Comparison of ENCODE assay signal across 18 cellular contexts in the genomic region with DNA sequence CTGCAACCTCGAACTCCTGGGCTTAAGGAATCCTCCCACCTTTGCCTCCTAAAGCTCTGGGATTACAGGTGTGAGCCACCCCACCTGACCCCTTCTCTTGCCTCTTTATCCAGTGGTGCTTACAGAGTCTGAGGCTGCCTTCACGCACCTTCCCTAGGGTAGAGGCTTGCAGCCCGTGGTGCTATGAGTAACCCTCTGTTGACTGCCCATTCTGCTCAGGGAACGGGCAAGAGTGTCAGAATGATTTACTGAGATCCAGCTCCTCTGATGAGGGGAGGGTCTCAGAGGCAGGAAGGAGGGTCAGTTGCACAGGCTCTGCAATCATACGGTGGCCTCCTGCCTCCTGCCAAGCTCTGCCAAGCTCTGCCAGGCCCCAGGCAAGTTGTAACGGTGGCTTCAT.
DNase-seq lines count a peak whose midpoint lies in the region; ATAC-seq, FAIRE-seq and TF ChIP-seq lines count a peak whose summit lies in the region.
"Had no signal": no experiment of that assay in that cellular context is flagged by ENCODE, and none has a peak within 500 bp of the region (broad histone marks: within the 10 kb centered on the region; RNA-seq: fewer than 3 reads in every experiment).

No MANE protein-coding gene starts in this region.

- no peak overlapping the region for H4K8ac ChIP-seq in mesenchymal stem cell (ENCODE audit: low read length)
- no peak overlapping the region for H4K8ac ChIP-seq in neuronal stem cell (ENCODE audit: low read depth, low read length)

- no peaks in the 10 kb centered on the region for H3K9me3 Mint-ChIP-seq in endodermal cell
- H3K9me3 Mint-ChIP-seq: HFFc6 had no signal

- H3K36me3 ChIP-seq in endodermal cell (ENCODE audit: control insufficient read depth, insufficient read depth, low read length) (no peaks in the 10 kb centered on the region), mesenchymal stem cell (ENCODE audit: control insufficient read depth in 1 of 2, insufficient read depth in 2 of 2, low read depth in 1 of 2, low read length in 2 of 2) (no peaks in the 10 kb centered on the region), neuronal stem cell (replicated peaks in 1 of 2; ENCODE audit: control insufficient read depth in 2 of 2, insufficient read depth in 2 of 2, low read length in 2 of 2) (no peaks in the 10 kb centered on the region)
- H3K36me3 ChIP-seq: BLaER1 treated with 17β-estradiol and CSF1 and Interleukin-3, amounts not matched to agents 10 nM and 100 nM; HAP-1 had no signal

- H2AK5ac ChIP-seq in mesenchymal stem cell (ENCODE audit: low read length, severe bottlenecking) (no peak overlapping the region), neuronal stem cell (ENCODE audit: low read depth, low read length) (no peak overlapping the region)

- H2BK120ac ChIP-seq in mesenchymal stem cell (ENCODE audit: low read depth, low read length) (no peak overlapping the region), neuronal stem cell (ENCODE audit: low read depth, low read length) (no peak overlapping the region)

- H2BK5ac ChIP-seq in mesenchymal stem cell (ENCODE audit: low read depth, low read length, poor library complexity, severe bottlenecking) (no peak overlapping the region), neuronal stem cell (ENCODE audit: low read length) (no peak overlapping the region)

- H3K23ac ChIP-seq in mesenchymal stem cell (ENCODE audit: low read length in 2 of 2) (no peak overlapping the region), neuronal stem cell (ENCODE audit: low read depth, low read length, poor library complexity) (peak overlapping the region; percentile 10)

- peaks cover 8% of the 10 kb centered on the region for H3K27me3 Mint-ChIP-seq in endodermal cell (ENCODE audit: insufficient read depth)
- H3K27me3 Mint-ChIP-seq: CD4-positive, CD25-positive, alpha-beta regulatory T cell had no signal

- peak overlapping the region in 1 of 2 experiments; percentile 9 for H3K4ac ChIP-seq in mesenchymal stem cell (ENCODE audit: low read depth in 1 of 2, low read length in 2 of 2)
- H3K4ac ChIP-seq in neuronal stem cell (ENCODE audit: low read length) = no peak overlapping the region

- H3K27me3 ChIP-seq in endodermal cell (ENCODE audit: control insufficient read depth, insufficient read depth, low read length, poor library complexity, severe bottlenecking) = no peaks in the 10 kb centered on the region
- H3K27me3 ChIP-seq in mesenchymal stem cell (ENCODE audit: control insufficient read depth in 1 of 2, insufficient read depth in 1 of 2, low read length in 2 of 2) = no peaks in the 10 kb centered on the region
- H3K27me3 ChIP-seq in neuronal stem cell (ENCODE audit: control insufficient read depth in 3 of 3, insufficient read depth in 3 of 3, low read depth in 1 of 3, low read length in 3 of 3) = peaks cover 0 to 8% (median 3%) of the 10 kb centered on the region in 3 experiments
- H3K27me3 ChIP-seq: BLaER1 treated with 17β-estradiol and CSF1 and Interleukin-3, amounts not matched to agents 10 nM and 100 nM had no signal

- no peak overlapping the region for H3K14ac ChIP-seq in mesenchymal stem cell (ENCODE audit: low read length in 2 of 2)
- no peak overlapping the region for H3K14ac ChIP-seq in neuronal stem cell (ENCODE audit: low read length)

- no peak overlapping the region for H4K91ac ChIP-seq in mesenchymal stem cell (ENCODE audit: low read length)
- no peak overlapping the region for H4K91ac ChIP-seq in neuronal stem cell (ENCODE audit: low read depth, low read length, poor library complexity)

- no peak overlapping the region for H3K27ac Mint-ChIP-seq in endodermal cell
- H3K27ac Mint-ChIP-seq: CD4-positive, CD25-positive, alpha-beta regulatory T cell; HFFc6 had no signal

- 83 to 88% methylated on average over 6 of the region's 6 CpGs for WGBS in endodermal cell (ENCODE audit: insufficient coverage in 1 of 2, insufficient read length in 1 of 2), 2 experiments
- WGBS in mesenchymal stem cell = 76% methylated on average over 6 of the region's 6 CpGs
- no CpG with 5 or more reads among the region's 6 CpGs for WGBS in neuronal stem cell (ENCODE audit: extremely low coverage in 2 of 2, insufficient read length in 2 of 2, insufficient replicate concordance in 1 of 2), 2 donors

- DNase-seq in M059J (ENCODE audit: low read depth) (peak; percentile 36), endodermal cell (peak; percentile 63), mesenchymal stem cell (no peak), neuronal stem cell (ENCODE audit: low spot score) (no peak), GM12892 (ENCODE audit: insufficient read length) (no peak), NOMO-1 (lab: John Stamatoyannopoulos, UW; ENCODE audit: unreplicated experiment in 2 of 2) (no peak)
- DNase-seq: ACHN; Calu3; CD4-positive, CD25-positive, alpha-beta regulatory T cell; DMS 273 treated with DMSO at 0.1 percent for 48 hours; DMS79; GOT3; HFFc6 had no signal

- H3K4me2 ChIP-seq in mesenchymal stem cell (ENCODE audit: low read length, poor library complexity, severe bottlenecking) = no peak overlapping the region
- no peak overlapping the region for H3K4me2 ChIP-seq in neuronal stem cell (ENCODE audit: insufficient read depth, low read length, poor library complexity, severe bottlenecking)

- ATAC-seq in HG02759 (IDR thresholded peaks at IDR 0.05; ENCODE audit: unreplicated experiment) = no peak
- no peak for ATAC-seq in GM18517 (IDR thresholded peaks at IDR 0.05; ENCODE audit: unreplicated experiment)
- ATAC-seq: GM12878 had no signal

- H3K27ac ChIP-seq in endodermal cell (ENCODE audit: low read depth, low read length) = no peak overlapping the region
- H3K27ac ChIP-seq in mesenchymal stem cell (ENCODE audit: low read length, poor library complexity, severe bottlenecking) = no peak overlapping the region
- H3K27ac ChIP-seq in neuronal stem cell (replicated peaks; ENCODE audit: low read length) = no peak overlapping the region

- H3K36me3 Mint-ChIP-seq in endodermal cell (ENCODE audit: low read depth) = no peaks in the 10 kb centered on the region
- H3K36me3 Mint-ChIP-seq: CD4-positive, CD25-positive, alpha-beta regulatory T cell had no signal

- no peak for TF ChIP-seq CTCF in endodermal cell (conservative IDR thresholded peaks at IDR 0.05)

- H3K9me3 ChIP-seq in endodermal cell (ENCODE audit: control insufficient read depth, low read length) (no peaks in the 10 kb centered on the region), mesenchymal stem cell (ENCODE audit: control insufficient read depth, low read length) (no peaks in the 10 kb centered on the region), neuronal stem cell (replicated peaks in 1 of 2; ENCODE audit: control insufficient read depth in 2 of 2, insufficient read depth in 1 of 2, low read depth in 1 of 2, low read length in 2 of 2) (no peaks in the 10 kb centered on the region)
- H3K9me3 ChIP-seq: BLaER1 treated with 17β-estradiol and CSF1 and Interleukin-3, amounts not matched to agents 10 nM and 100 nM; HAP-1 had no signal

- no peaks in the 10 kb centered on the region for H3K4me1 ChIP-seq in endodermal cell (ENCODE audit: control insufficient read depth, insufficient read depth, low read length)
- H3K4me1 ChIP-seq in mesenchymal stem cell (ENCODE audit: control insufficient read depth, insufficient read depth, low read depth, low read length) = no peaks in the 10 kb centered on the region
- peaks cover 0 to 3% of the 10 kb centered on the region in 2 donors for H3K4me1 ChIP-seq in neuronal stem cell (ENCODE audit: control insufficient read depth in 2 of 2, insufficient read depth in 1 of 2, low read depth in 1 of 2, low read length in 2 of 2)
- H3K4me1 ChIP-seq: HAP-1 had no signal

- peak overlapping the region; percentile 18 to 42 for H3K18ac ChIP-seq in mesenchymal stem cell (ENCODE audit: low read depth in 1 of 2, low read length in 2 of 2)
- H3K18ac ChIP-seq in neuronal stem cell (ENCODE audit: low read length) = peak overlapping the region; percentile 60

- FAIRE-seq in GM12892 (lab: Jason Lieb, UNC) = no peak
- FAIRE-seq: GM12878 had no signal

- H3K4me1 Mint-ChIP-seq in endodermal cell = peaks cover 10% of the 10 kb centered on the region

- no peak overlapping the region for H2BK15ac ChIP-seq in mesenchymal stem cell (ENCODE audit: low read depth, poor library complexity, severe bottlenecking)
- no peak overlapping the region for H2BK15ac ChIP-seq in neuronal stem cell (ENCODE audit: low read length)

- H2AFZ ChIP-seq in mesenchymal stem cell (ENCODE audit: low read depth, low read length) = no peak overlapping the region
- no peak overlapping the region for H2AFZ ChIP-seq in neuronal stem cell (ENCODE audit: low read length)

- no peak overlapping the region for H3K9ac ChIP-seq in endodermal cell (ENCODE audit: extremely low read depth, low read length, poor library complexity, severe bottlenecking)
- H3K9ac ChIP-seq in mesenchymal stem cell (ENCODE audit: low read length) = no peak overlapping the region
- H3K9ac ChIP-seq in neuronal stem cell (ENCODE audit: low read depth, low read length, poor library complexity) = no peak overlapping the region
- H3K9ac ChIP-seq: BLaER1 treated with 17β-estradiol and CSF1 and Interleukin-3, amounts not matched to agents 10 nM and 100 nM had no signal

- no peaks in the 10 kb centered on the region for H3K79me1 ChIP-seq in mesenchymal stem cell (replicated peaks; ENCODE audit: low read length, poor library complexity, severe bottlenecking)
- H3K79me1 ChIP-seq in neuronal stem cell (ENCODE audit: low read depth, low read length) = no peaks in the 10 kb centered on the region

- H3K4me3 Mint-ChIP-seq in endodermal cell = no peak overlapping the region
- H3K4me3 Mint-ChIP-seq: CD4-positive, CD25-positive, alpha-beta regulatory T cell; HFFc6 had no signal

- TF ChIP-seq POLR2A in GM12892 (IDR thresholded peaks at IDR 0.05; ENCODE audit: low read depth, low read length) = no peak

- H2BK12ac ChIP-seq in mesenchymal stem cell (ENCODE audit: low read length in 2 of 2) (peak overlapping the region in 1 of 2 experiments; percentile 47), neuronal stem cell (ENCODE audit: low read length) (no peak overlapping the region)

- H3K4me3 ChIP-seq in endodermal cell (ENCODE audit: low read length) = no peak overlapping the region
- H3K4me3 ChIP-seq in mesenchymal stem cell (ENCODE audit: insufficient read depth in 1 of 2, low read depth in 1 of 2, low read length in 2 of 2) = no peak overlapping the region
- no peak overlapping the region for H3K4me3 ChIP-seq in neuronal stem cell (ENCODE audit: low read length in 2 of 2)
- H3K4me3 ChIP-seq: BLaER1 treated with 17β-estradiol and CSF1 and Interleukin-3, amounts not matched to agents 10 nM and 100 nM; GM12878; HAP-1 had no signal

Comparison
In these comparisons a context has a peak if more than half of its experiments do, and no peak if none do; other contexts are left out.
1. DNase-seq: peak in M059J (single experiment) and endodermal cell (single experiment); none in mesenchymal stem cell (single experiment), neuronal stem cell (single experiment), GM12892 (single experiment) and NOMO-1 (0 of 2).